16 cellular contexts compared by ENCODE assay signal in genomic region chr11:111761056-111761455, GRCh38.
"Had no signal": no experiment of that assay in that cellular context is flagged by ENCODE, and none has a peak within 500 bp of the region (broad histone marks: within the 10 kb centered on the region; RNA-seq: fewer than 3 reads in every experiment).

No MANE protein-coding gene starts in this region.

- DNase-seq: activated CD4-positive, alpha-beta memory T cell treated with anti-CD3 and anti-CD28 coated beads, Interleukin-2, amount 10 ng/mL, durations not matched to agents 7 days and 5 days; activated CD4-positive, alpha-beta T cell treated with anti-CD3 and anti-CD28 coated beads for 36 hours; activated effector memory CD4-positive, alpha-beta T cell treated with Interleukin-2 at 50 U/mL for 16 hours; activated T-cell treated with anti-CD3 and anti-CD28 coated beads, Interleukin-2, amount 50 U/mL, for 4 hours; amygdala; brain microvascular endothelial cell; effector memory CD8-positive, alpha-beta T cell; gastrocnemius medialis; stimulated activated CD4-positive, alpha-beta T cell treated with anti-CD3 and anti-CD28 coated beads, Interleukin-1b, Interleukin-23, amount 100 ng/mL, for 48 hours; T-helper 17 cell had no signal

- H3K27me3 Mint-ChIP-seq: activated CD4-positive, alpha-beta memory T cell treated with anti-CD3 and anti-CD28 coated beads, Interleukin-2, amount 10 ng/mL, durations not matched to agents 7 days and 5 days; activated CD4-positive, alpha-beta T cell treated with anti-CD3 and anti-CD28 coated beads for 36 hours; activated naive CD4-positive, alpha-beta T cell treated with anti-CD3 and anti-CD28 coated beads, Interleukin-2, amount 50 U/mL, for 24 hours; central memory CD8-positive, alpha-beta T cell; dendritic cell treated with granulocyte-macrophage colony-stimulating factor and Interleukin-4, amounts not matched to agents 40 ng/mL and 50 ng/mL, for 4 days; effector memory CD8-positive, alpha-beta T cell; T-helper 17 cell had no signal

- H3K9me3 ChIP-seq: gastrocnemius medialis had no signal

- H3K27ac ChIP-seq: brain microvascular endothelial cell, epithelial cell of prostate had no signal

- H3K27ac Mint-ChIP-seq: activated CD4-positive, alpha-beta memory T cell treated with anti-CD3 and anti-CD28 coated beads, Interleukin-2, amount 10 ng/mL, durations not matched to agents 7 days and 5 days; activated CD4-positive, alpha-beta T cell treated with anti-CD3 and anti-CD28 coated beads for 36 hours; activated naive CD4-positive, alpha-beta T cell treated with anti-CD3 and anti-CD28 coated beads, Interleukin-2, amount 50 U/mL, for 24 hours; dendritic cell treated with granulocyte-macrophage colony-stimulating factor and Interleukin-4, amounts not matched to agents 40 ng/mL and 50 ng/mL, for 4 days; effector memory CD8-positive, alpha-beta T cell; stimulated activated effector memory CD8-positive, alpha-beta T cell treated with anti-CD3 and anti-CD28 coated beads, Interleukin-12 subunit alpha, Interleukin-12 subunit beta, amount 100 ng/mL, for 72 hours had no signal

- H3K4me3 Mint-ChIP-seq: activated CD4-positive, alpha-beta memory T cell treated with anti-CD3 and anti-CD28 coated beads, Interleukin-2, amount 10 ng/mL, durations not matched to agents 7 days and 5 days; activated CD4-positive, alpha-beta T cell treated with anti-CD3 and anti-CD28 coated beads for 36 hours; activated naive CD4-positive, alpha-beta T cell treated with anti-CD3 and anti-CD28 coated beads, Interleukin-2, amount 50 U/mL, for 24 hours; activated T-cell treated with anti-CD3 and anti-CD28 coated beads, Interleukin-2, amount 50 U/mL, for 4 hours; central memory CD8-positive, alpha-beta T cell; dendritic cell treated with granulocyte-macrophage colony-stimulating factor and Interleukin-4, amounts not matched to agents 40 ng/mL and 50 ng/mL, for 4 days; effector memory CD8-positive, alpha-beta T cell; neural crest cell; stimulated activated effector memory CD8-positive, alpha-beta T cell treated with anti-CD3 and anti-CD28 coated beads, Interleukin-12 subunit alpha, Interleukin-12 subunit beta, amount 100 ng/mL, for 72 hours; T-helper 17 cell had no signal

- H3K27me3 ChIP-seq: brain microvascular endothelial cell, gastrocnemius medialis had no signal

- H3K9me3 Mint-ChIP-seq: activated CD4-positive, alpha-beta memory T cell treated with anti-CD3 and anti-CD28 coated beads, Interleukin-2, amount 10 ng/mL, durations not matched to agents 7 days and 5 days; activated naive CD4-positive, alpha-beta T cell treated with anti-CD3 and anti-CD28 coated beads, Interleukin-2, amount 50 U/mL, for 24 hours; activated T-cell treated with anti-CD3 and anti-CD28 coated beads, Interleukin-2, amount 50 U/mL, for 4 hours; central memory CD8-positive, alpha-beta T cell; dendritic cell treated with granulocyte-macrophage colony-stimulating factor and Interleukin-4, amounts not matched to agents 40 ng/mL and 50 ng/mL, for 4 days; effector memory CD8-positive, alpha-beta T cell; neural crest cell; stimulated activated effector memory CD8-positive, alpha-beta T cell treated with anti-CD3 and anti-CD28 coated beads, Interleukin-12 subunit alpha, Interleukin-12 subunit beta, amount 100 ng/mL, for 72 hours had no signal

- ATAC-seq: activated CD4-positive, alpha-beta T cell treated with anti-CD3 and anti-CD28 coated beads for 36 hours; activated T-cell treated with anti-CD3 and anti-CD28 coated beads, Interleukin-2, amount 50 U/mL, for 4 hours; effector memory CD8-positive, alpha-beta T cell; gastrocnemius medialis; stimulated activated effector memory CD8-positive, alpha-beta T cell treated with anti-CD3 and anti-CD28 coated beads, Interleukin-12 subunit alpha, Interleukin-12 subunit beta, amount 100 ng/mL, for 72 hours; T-helper 17 cell had no signal

- H3K4me3 ChIP-seq: gastrocnemius medialis had no signal
